ENCODE assay signal across 13 cellular contexts in genomic region chr3:71672302-71672701, GRCh38. TPM values are rescaled to one million over a fixed set of nuclear protein-coding genes. Genes with fewer than 3 reads are reported as not detected.
DNase-seq lines count a peak whose midpoint lies in the region; ATAC-seq and TF ChIP-seq lines count a peak whose summit lies in the region.
"Had no signal": no experiment of that assay in that cellular context is flagged by ENCODE, and none has a peak within 500 bp of the region (broad histone marks: within the 10 kb centered on the region; RNA-seq: fewer than 3 reads in every experiment).

No MANE protein-coding gene starts in this region.

- WGBS in ectodermal cell, 2 experiments: 41% methylated on average over 5 of the region's 5 CpGs
- 87 to 93% methylated on average over 5 of the region's 5 CpGs for WGBS in sigmoid colon, 2 donors

- TF ChIP-seq CTCF in sigmoid colon (IDR thresholded peaks at IDR 0.05): no peak
- no peak for TF ChIP-seq CTCF in tibial artery (IDR thresholded peaks at IDR 0.05)

- no peak for ATAC-seq in GM21723 (IDR thresholded peaks at IDR 0.05; ENCODE audit: unreplicated experiment)
- ATAC-seq: GM12878 had no signal

- H3K27me3 ChIP-seq in HUES48 (ENCODE audit: control insufficient read depth, insufficient read depth, low read length): no peaks in the 10 kb centered on the region
- H3K27me3 ChIP-seq in ectodermal cell (ENCODE audit: control insufficient read depth, insufficient read depth, low read length, poor library complexity, severe bottlenecking): no peaks in the 10 kb centered on the region
- no peaks in the 10 kb centered on the region for H3K27me3 ChIP-seq in sigmoid colon
- H3K27me3 ChIP-seq in tibial artery: no peaks in the 10 kb centered on the region

- H3K9me3 ChIP-seq in HUES48 (ENCODE audit: control insufficient read depth, insufficient read depth, low read length): no peaks in the 10 kb centered on the region
- no peaks in the 10 kb centered on the region for H3K9me3 ChIP-seq in ectodermal cell (ENCODE audit: control insufficient read depth, low read length)
- no peaks in the 10 kb centered on the region for H3K9me3 ChIP-seq in sigmoid colon
- H3K9me3 ChIP-seq in tibial artery: no peaks in the 10 kb centered on the region

- intact Hi-C loops in sigmoid colon (cut with DNase I) (no loop called here), tibial artery (cut with DNase I; ENCODE audit: low total_unique reads) (no loop called here)

- H3K9ac ChIP-seq in HUES48 (ENCODE audit: low read depth, low read length): no peak overlapping the region

- TF ChIP-seq POLR2A in sigmoid colon (IDR thresholded peaks at IDR 0.05): no peak

- H3K27ac ChIP-seq in HUES48 (ENCODE audit: low read depth, low read length) (peak overlapping the region; percentile 17), ectodermal cell (ENCODE audit: insufficient read depth, low read depth, low read length, poor library complexity, severe bottlenecking) (peak overlapping the region; percentile 6), sigmoid colon (peak overlapping the region in 3 of 4 donors; percentile 41 to 66 (median 64)), tibial artery (no peak overlapping the region)

- TF ChIP-seq EP300 in sigmoid colon (IDR thresholded peaks at IDR 0.05): no peak

- DNase-seq in left kidney (ENCODE audit: low read depth, low spot score): peak; percentile 43
- DNase-seq in sigmoid colon: no peak
- no peak for DNase-seq in stimulated activated CD4-positive, alpha-beta T cell treated with anti-CD3 and anti-CD28 coated beads, Interleukin-1b, Interleukin-23, amount 100 ng/mL, for 48 hours
- DNase-seq in NOMO-1 treated with DMSO at 0.1 percent for 48 hours (lab: John Stamatoyannopoulos, UW; ENCODE audit: unreplicated experiment): no peak
- no peak for DNase-seq in tibial artery
- DNase-seq: DMS53, KBM-7, NCI-H510A, SIG-M5 had no signal

- H3K4me3 ChIP-seq in HUES48 (ENCODE audit: low read depth, low read length) (no peak overlapping the region), ectodermal cell (ENCODE audit: insufficient read depth, low read depth, low read length) (no peak overlapping the region), sigmoid colon (no peak overlapping the region), tibial artery (no peak overlapping the region)
- H3K4me3 ChIP-seq: GM12878 had no signal

- H3K4me1 ChIP-seq in HUES48 (ENCODE audit: control insufficient read depth, insufficient read depth, low read length) (peaks cover 24% of the 10 kb centered on the region), ectodermal cell (ENCODE audit: control insufficient read depth, insufficient read depth, low read length) (peaks cover 18% of the 10 kb centered on the region), sigmoid colon (peaks cover 0 to 21% (median 18%) of the 10 kb centered on the region in 4 donors), tibial artery (no peaks in the 10 kb centered on the region)

- H3K36me3 ChIP-seq in HUES48 (ENCODE audit: control insufficient read depth, insufficient read depth, low read length): no peaks in the 10 kb centered on the region
- H3K36me3 ChIP-seq in ectodermal cell (ENCODE audit: control insufficient read depth, insufficient read depth, low read length): no peaks in the 10 kb centered on the region
- no peaks in the 10 kb centered on the region for H3K36me3 ChIP-seq in sigmoid colon
- no peaks in the 10 kb centered on the region for H3K36me3 ChIP-seq in tibial artery

RNA-seq across cellular contexts. Expression of gene EIF4E3, which starts 52.9 kb away (rescaled TPM):
- polyA plus RNA-seq in ectodermal cell (2013, experiment 1 of 4): 10.6 TPM
- polyA plus RNA-seq in ectodermal cell (2013, experiment 2 of 4): 9.7 TPM
- 7.6 TPM for polyA plus RNA-seq in ectodermal cell (2013, experiment 3 of 4)
- 8.4 TPM for polyA plus RNA-seq in ectodermal cell (2013, experiment 4 of 4)
- 10 to 100 TPM; 24.7 to 35.3 (median 31.8) TPM for total RNA-seq in sigmoid colon
- 10 to 100 TPM; 14.8 to 31.2 (median 30.1) TPM for polyA plus RNA-seq in sigmoid colon

Comparison
In these comparisons a context has a peak if more than half of its experiments do, and no peak if none do; other contexts are left out.
1. H3K27ac ChIP-seq: peak in HUES48 (single experiment), ectodermal cell (single experiment) and sigmoid colon (3 of 4); none in tibial artery (0 of 2).